16 cellular contexts compared by ENCODE assay signal in the genomic region with DNA sequence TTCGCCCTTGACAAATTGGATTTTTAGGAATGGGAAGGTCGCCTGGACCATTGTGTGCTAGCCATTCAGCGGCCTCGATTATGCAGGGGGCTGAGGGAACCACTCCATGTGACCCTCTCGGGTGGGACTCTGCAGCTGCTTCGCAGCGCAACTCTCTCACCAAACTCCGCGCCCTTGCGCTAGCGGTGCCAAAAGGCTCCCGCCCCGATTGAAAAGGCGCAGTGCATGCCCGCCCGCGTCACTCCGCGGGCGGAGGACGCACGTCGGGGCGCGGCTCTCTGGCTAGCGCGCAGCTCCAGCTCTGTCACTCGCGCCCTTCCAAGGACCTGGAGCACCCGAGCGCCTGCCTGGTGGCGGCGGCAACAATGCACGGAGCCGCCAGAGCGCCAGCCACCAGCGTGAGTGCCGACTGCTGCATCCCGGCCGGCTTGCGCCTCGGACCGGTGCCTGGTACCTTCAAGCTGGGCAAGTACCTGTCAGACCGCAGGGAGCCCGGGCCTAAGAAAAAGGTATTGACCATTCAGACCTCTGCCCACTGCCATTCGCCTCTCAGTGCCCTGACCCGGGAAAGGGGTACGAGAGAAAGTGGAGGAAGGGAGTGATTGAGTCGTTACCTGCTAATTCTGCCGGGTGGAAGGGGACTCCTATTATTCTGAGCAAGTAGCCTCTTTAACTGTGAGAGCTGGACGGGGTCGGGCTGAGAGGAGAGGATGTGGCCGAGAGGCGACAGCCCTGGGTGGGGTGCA. TPM values are rescaled to one million over a fixed set of nuclear protein-coding genes. Genes with fewer than 3 reads are reported as not detected.
DNase-seq lines count a peak whose midpoint lies in the region; ATAC-seq and TF ChIP-seq lines count a peak whose summit lies in the region.
"Had no signal": no experiment of that assay in that cellular context is flagged by ENCODE, and none has a peak within 500 bp of the region (broad histone marks: within the 10 kb centered on the region; RNA-seq: fewer than 3 reads in every experiment).

Gene PRDM13 (plus strand): TSS at position 164 of the 746 bp plus-strand sequence. CDS start 202 bp downstream, at position 366.

- peaks cover 86% of the 10 kb centered on the region for H3K27me3 Mint-ChIP-seq in activated CD4-positive, alpha-beta T cell treated with anti-CD3 and anti-CD28 coated beads, Interleukin-2, amount 10 ng/mL, durations not matched to agents 24 days and 14 days
- H3K27me3 Mint-ChIP-seq in GM23338 (ENCODE audit: insufficient read depth, low read depth, poor library complexity) (peaks cover 98% of the 10 kb centered on the region), brain (peaks cover 99% of the 10 kb centered on the region), nephron progenitor cell (ENCODE audit: low read depth, poor library complexity) (peaks cover 100% of the 10 kb centered on the region)

- H3K4me2 ChIP-seq in GM23338: peak within 1 kb of the TSS; percentile 76

- H3K36me3 ChIP-seq in GM23338 (ENCODE audit: insufficient read depth): no peaks in the 10 kb centered on the region
- H3K36me3 ChIP-seq: heart left ventricle had no signal

- peaks cover 100% of the 10 kb centered on the region for H3K27me3 ChIP-seq in GM23338 (ENCODE audit: insufficient read depth)

- H3K9me2 ChIP-seq in GM23338 (ENCODE audit: insufficient read depth): no peaks in the 10 kb centered on the region

- H3K9me3 Mint-ChIP-seq in activated CD4-positive, alpha-beta T cell treated with anti-CD3 and anti-CD28 coated beads, Interleukin-2, amount 10 ng/mL, durations not matched to agents 24 days and 14 days: peaks cover 12% of the 10 kb centered on the region
- H3K9me3 Mint-ChIP-seq in GM23338: peaks cover 3% of the 10 kb centered on the region; the same call in 1 of the 3 replicates
- peaks cover 0 to 10% (median 2%) of the 10 kb centered on the region in 5 experiments for H3K9me3 Mint-ChIP-seq in brain
- no peaks in the 10 kb centered on the region for H3K9me3 Mint-ChIP-seq in nephron progenitor cell

- peak; percentile 7 for ATAC-seq in GM23338
- no peak for ATAC-seq in HG02973 (IDR thresholded peaks at IDR 0.05; ENCODE audit: unreplicated experiment)
- no peak for ATAC-seq in HG03039 (IDR thresholded peaks at IDR 0.05; ENCODE audit: unreplicated experiment)
- ATAC-seq: heart left ventricle had no signal

- peak within 1 kb of the TSS; percentile 54 for H3K4me3 ChIP-seq in GM23338
- H3K4me3 ChIP-seq: heart left ventricle had no signal

- DNase-seq in activated CD4-positive, alpha-beta T cell treated with anti-CD3 and anti-CD28 coated beads, Interleukin-2, amount 10 ng/mL, durations not matched to agents 24 days and 14 days: peak; percentile 60
- DNase-seq in activated CD4-positive, alpha-beta T cell treated with anti-CD3 and anti-CD28 coated beads, Interleukin-2, amount 50 U/mL, for 4 hours: no peak
- DNase-seq in GM23338 (ENCODE audit: low spot score) (peak; percentile 61), nephron progenitor cell (peak; percentile 34), CD1c-positive myeloid dendritic cell (ENCODE audit: extremely low spot score) (no peak)
- DNase-seq: AML-193, cerebellar nuclear complex, DND-41, heart left ventricle, NCI-H526 treated with DMSO at 0.1 percent for 48 hours had no signal

- peaks cover 43% of the 10 kb centered on the region for H3K4me1 Mint-ChIP-seq in activated CD4-positive, alpha-beta T cell treated with anti-CD3 and anti-CD28 coated beads, Interleukin-2, amount 10 ng/mL, durations not matched to agents 24 days and 14 days
- H3K4me1 Mint-ChIP-seq in GM23338 (peaks cover 62% of the 10 kb centered on the region), brain (peaks cover 41% of the 10 kb centered on the region), nephron progenitor cell (peaks cover 38% of the 10 kb centered on the region)

- peak within 1 kb of the TSS; percentile 56 for H3K27ac Mint-ChIP-seq in activated CD4-positive, alpha-beta T cell treated with anti-CD3 and anti-CD28 coated beads, Interleukin-2, amount 10 ng/mL, durations not matched to agents 24 days and 14 days
- H3K27ac Mint-ChIP-seq in GM23338 (no peak within 1 kb of the TSS), brain (no peak within 1 kb of the TSS), nephron progenitor cell (no peak within 1 kb of the TSS)

- intact Hi-C loops in activated CD4-positive, alpha-beta T cell treated with anti-CD3 and anti-CD28 coated beads, Interleukin-2, amount 10 ng/mL, durations not matched to agents 24 days and 14 days (cut with micrococcal nuclease): loop anchor here (1.0 kb wide), 1 partner anchor 11 kb away; no protein-coding TSS in a partner anchor

- H2AFZ ChIP-seq in GM23338: 0 out of 2 replicates have a peak within 1 kb of the TSS, but pooled peaks have one; percentile 28

- peaks cover 52% of the 10 kb centered on the region for H4K20me1 ChIP-seq in GM23338 (replicated peaks; ENCODE audit: insufficient read depth)

- TF ChIP-seq CTCF in GM23338 (conservative IDR thresholded peaks at IDR 0.05; ENCODE audit: low read depth in 2 of 2): no peak
- TF ChIP-seq CTCF in brain (conservative IDR thresholded peaks at IDR 0.05): no peak
- TF ChIP-seq CTCF in nephron progenitor cell (IDR thresholded peaks at IDR 0.05): no peak

- H3K36me3 Mint-ChIP-seq in activated CD4-positive, alpha-beta T cell treated with anti-CD3 and anti-CD28 coated beads, Interleukin-2, amount 10 ng/mL, durations not matched to agents 24 days and 14 days (ENCODE audit: low read depth): peaks cover 4% of the 10 kb centered on the region
- H3K36me3 Mint-ChIP-seq in GM23338 (ENCODE audit: low read depth): no peaks in the 10 kb centered on the region
- no peaks in the 10 kb centered on the region for H3K36me3 Mint-ChIP-seq in brain
- H3K36me3 Mint-ChIP-seq in nephron progenitor cell (ENCODE audit: low read depth): no peaks in the 10 kb centered on the region

- no peak within 1 kb of the TSS for H3K27ac ChIP-seq in GM23338 (ENCODE audit: low read depth)
- H3K27ac ChIP-seq: epithelial cell of prostate, heart left ventricle had no signal

- no peak within 1 kb of the TSS for H3K4me3 Mint-ChIP-seq in activated CD4-positive, alpha-beta T cell treated with anti-CD3 and anti-CD28 coated beads, Interleukin-2, amount 10 ng/mL, durations not matched to agents 24 days and 14 days
- H3K4me3 Mint-ChIP-seq in GM23338 (peak within 1 kb of the TSS; percentile 55), brain (peak within 1 kb of the TSS in 4 of 5 experiments; percentile 28 to 78 (median 59)), nephron progenitor cell (no peak within 1 kb of the TSS)

- H3K79me2 ChIP-seq in GM23338 (replicated peaks; ENCODE audit: insufficient read depth): no peaks in the 10 kb centered on the region

- peaks cover 54% of the 10 kb centered on the region for H3F3A ChIP-seq in GM23338 (replicated peaks; ENCODE audit: low read depth)

- H3K4me1 ChIP-seq in GM23338 (ENCODE audit: insufficient read depth): peaks cover 78% of the 10 kb centered on the region

TF ChIP-seq in GM23338, 12 proteins besides CTCF, POLR2A, EP300 and RAD21:
- TF ChIP-seq CREB1 (CRISPR knock-in tag; IDR thresholded peaks at IDR 0.05; ENCODE audit: low read depth) (0 out of 2 replicates have a peak, but pooled peaks have one; percentile 6), JUNB (IDR thresholded peaks at IDR 0.05; ENCODE audit: unreplicated experiment) (no peak), EZH2phosphoT487 (IDR thresholded peaks at IDR 0.05; ENCODE audit: unreplicated experiment) (peak; percentile 99), EZH2 (IDR thresholded peaks at IDR 0.05; ENCODE audit: low read depth, unreplicated experiment) (peak; percentile 92)
TF ChIP-seq in GM23338: peak in this region for 3.

RNA-seq across cellular contexts. Expression of gene PRDM13, which starts in this region (rescaled TPM):
- 0.05 TPM in 1 of 2 replicates, not detected in the other for total RNA-seq in activated CD4-positive, alpha-beta T cell treated with anti-CD3 and anti-CD28 coated beads, Interleukin-2, amount 10 ng/mL, durations not matched to agents 24 days and 14 days
- total RNA-seq in GM23338 (2014; rRNA removed; shearing (Covaris generic)): 0.10 and 0.27 TPM in 2 replicates
- polyA plus RNA-seq in GM23338 (2016; fragmentation: Nextera tagmentation; extraction: Ambion mirVana) (0.08 TPM in 1 of 2 replicates, not detected in the other), brain (ENCODE audit: insufficient read depth, low read depth, low replicate concordance) (2.5 TPM)
- total RNA-seq: heart left ventricle, pulmonary artery endothelial cell, temporal lobe had no signal
- polyA plus RNA-seq: heart left ventricle had no signal

Comparison
In these comparisons a context has a peak if more than half of its experiments do, and no peak if none do; other contexts are left out.
1. Peak in DNase-seq in activated CD4-positive, alpha-beta T cell treated with anti-CD3 and anti-CD28 coated beads, Interleukin-2, amount 10 ng/mL, durations not matched to agents 24 days and 14 days; RNA of the gene not detected or under 1 TPM.
2. Peak in DNase-seq, ATAC-seq, H3K4me3 ChIP-seq and H3K4me2 ChIP-seq in GM23338; RNA of the gene not detected or under 1 TPM.
3. H3K4me3 Mint-ChIP-seq: peak in GM23338 (single experiment) and brain (4 of 5); none in activated CD4-positive, alpha-beta T cell treated with anti-CD3 and anti-CD28 coated beads, Interleukin-2, amount 10 ng/mL, durations not matched to agents 24 days and 14 days (single experiment) and nephron progenitor cell (single experiment).